Comparison of ENCODE assay signal across 8 cellular contexts in the genomic region with DNA sequence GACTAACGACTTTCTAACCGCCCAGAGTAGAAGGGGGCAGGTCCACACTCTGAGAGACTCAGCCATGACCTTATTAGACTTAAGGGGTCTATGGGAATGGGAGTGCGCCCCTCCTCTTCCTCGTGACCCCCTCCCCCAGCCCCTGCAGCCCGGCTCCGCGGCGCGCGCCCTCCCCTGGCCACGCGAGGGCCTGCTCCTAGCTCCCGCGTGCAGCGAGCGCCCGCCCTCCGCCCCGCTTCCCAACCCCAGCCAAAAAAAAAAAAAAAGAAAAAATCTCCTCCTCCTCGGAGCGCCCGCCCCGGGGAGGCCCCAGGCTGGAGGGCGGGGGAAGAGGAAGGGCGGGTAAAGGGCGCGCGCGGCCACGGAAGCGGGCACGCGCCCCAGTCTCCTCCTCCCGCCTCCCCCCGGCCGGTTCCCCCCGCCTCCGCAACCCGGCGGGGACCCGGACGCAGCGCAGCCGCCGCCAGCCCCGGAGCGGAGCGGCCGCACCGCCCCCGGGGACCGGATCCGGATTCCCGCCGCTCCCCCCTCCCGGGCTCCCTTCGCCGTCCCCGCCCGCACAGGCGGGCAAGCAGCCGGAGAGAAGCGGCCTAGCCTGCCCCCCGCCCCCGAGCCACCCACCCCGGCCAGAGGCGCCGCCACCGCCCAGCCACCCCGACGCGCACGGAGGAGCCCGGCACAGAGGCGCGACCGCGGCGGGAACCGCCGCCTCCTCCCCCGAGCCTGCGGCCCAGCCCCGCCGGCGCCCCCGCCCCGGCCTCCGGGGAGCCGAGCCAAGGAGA. TPM values are rescaled to one million over a fixed set of nuclear protein-coding genes. Genes with fewer than 3 reads are reported as not detected.
A peak's percentile ranks its signal among the peaks of the same experiment; 100 is the strongest.
DNase-seq lines count a peak whose midpoint lies in the region; ATAC-seq and TF ChIP-seq lines count a peak whose summit lies in the region.

No MANE protein-coding gene starts in this region.

- peaks cover 57% of the 10 kb centered on the region for H3K36me3 Mint-ChIP-seq in activated CD4-positive, alpha-beta T cell treated with anti-CD3 and anti-CD28 coated beads, Interleukin-2, amount 10 ng/mL, durations not matched to agents 7 days and 5 days (ENCODE audit: low read depth)
- H3K36me3 Mint-ChIP-seq in dendritic cell treated with granulocyte-macrophage colony-stimulating factor and Interleukin-4, amounts not matched to agents 40 ng/mL and 50 ng/mL, for 4 days (ENCODE audit: low read depth), result peaks cover 54% of the 10 kb centered on the region

- H3K27ac Mint-ChIP-seq in activated CD4-positive, alpha-beta T cell treated with anti-CD3 and anti-CD28 coated beads, Interleukin-2, amount 10 ng/mL, durations not matched to agents 7 days and 5 days, result peak overlapping the region; percentile 92
- H3K27ac Mint-ChIP-seq in dendritic cell treated with granulocyte-macrophage colony-stimulating factor and Interleukin-4, amounts not matched to agents 40 ng/mL and 50 ng/mL, for 4 days, result peak overlapping the region; percentile 66

- H3K4me3 ChIP-seq in liver (ENCODE audit: low read depth in 1 of 3, low read length in 3 of 3), result peak overlapping the region in 2 of 3 donors; percentile 59 to 93

- peak; percentile 34 for ATAC-seq in GM19025 (IDR thresholded peaks at IDR 0.05; ENCODE audit: low read depth, unreplicated experiment)
- peak; percentile 29 for ATAC-seq in HG03439 (IDR thresholded peaks at IDR 0.05; ENCODE audit: unreplicated experiment)

- H3K9me3 ChIP-seq in liver (ENCODE audit: control insufficient read depth in 4 of 4, low read length in 3 of 4), result no peaks in the 10 kb centered on the region

- H3K4me3 Mint-ChIP-seq in activated CD4-positive, alpha-beta T cell treated with anti-CD3 and anti-CD28 coated beads, Interleukin-2, amount 10 ng/mL, durations not matched to agents 7 days and 5 days, result peak overlapping the region; percentile 88
- H3K4me3 Mint-ChIP-seq in dendritic cell treated with granulocyte-macrophage colony-stimulating factor and Interleukin-4, amounts not matched to agents 40 ng/mL and 50 ng/mL, for 4 days, result peak overlapping the region; percentile 65

- no peaks in the 10 kb centered on the region for H3K27me3 ChIP-seq in liver (ENCODE audit: control insufficient read depth in 4 of 4, insufficient read depth in 4 of 4, low read length in 3 of 4)

- intact Hi-C loops in dendritic cell treated with granulocyte-macrophage colony-stimulating factor and Interleukin-4, amounts not matched to agents 40 ng/mL and 50 ng/mL, for 4 days (cut with micrococcal nuclease), result loop anchor here (1.0 to 5.0 kb wide), 4 partner anchors 8 to 129 kb away; a partner anchor contains a TSS

- peak overlapping the region; percentile 20 to 66 for H3K9ac ChIP-seq in liver (ENCODE audit: low read depth in 1 of 2, low read length in 2 of 2)

- H3K4me1 ChIP-seq in liver (ENCODE audit: control insufficient read depth in 4 of 4, insufficient read depth in 4 of 4, low read length in 3 of 4), result peaks cover 15 to 39% (median 33%) of the 10 kb centered on the region in 4 donors

- H3K36me3 ChIP-seq in liver (ENCODE audit: control insufficient read depth in 4 of 4, insufficient read depth in 3 of 4, low read depth in 1 of 4, low read length in 3 of 4), result peaks cover 11 to 29% (median 27%) of the 10 kb centered on the region in 4 donors

- CTCF ChIA-PET in activated CD4-positive, alpha-beta T cell treated with anti-CD3 and anti-CD28 coated beads, Interleukin-2, amount 10 ng/mL, durations not matched to agents 7 days and 5 days (lab: Charles Lee), result interaction anchor here (0.6 to 5.2 kb wide), 14 partner anchors 8 to 133 kb away, joined by 3 to 56 read pairs (median 4); a partner anchor contains a TSS

- H3K27me3 Mint-ChIP-seq in activated CD4-positive, alpha-beta T cell treated with anti-CD3 and anti-CD28 coated beads, Interleukin-2, amount 10 ng/mL, durations not matched to agents 7 days and 5 days, result no peaks in the 10 kb centered on the region
- peaks cover 3% of the 10 kb centered on the region for H3K27me3 Mint-ChIP-seq in dendritic cell treated with granulocyte-macrophage colony-stimulating factor and Interleukin-4, amounts not matched to agents 40 ng/mL and 50 ng/mL, for 4 days

- H3K27ac ChIP-seq in liver (ENCODE audit: low read depth in 1 of 2, low read length in 2 of 2), result peak overlapping the region; percentile 93 to 94

- TF ChIP-seq CTCF in liver (IDR thresholded peaks at IDR 0.05; ENCODE audit: low read depth, low read length, missing input control), result peak; percentile 59

- peak; percentile 95 for DNase-seq in AG08396 (ENCODE audit: low spot score)
- DNase-seq in NCI-H524 (lab: John Stamatoyannopoulos, UW), result peak; percentile 89 to 95
- peak; percentile 87 for DNase-seq in activated CD4-positive, alpha-beta T cell treated with anti-CD3 and anti-CD28 coated beads, Interleukin-2, amount 10 ng/mL, durations not matched to agents 7 days and 5 days
- peak; percentile 80 to 81 for DNase-seq in stimulated activated CD4-positive, alpha-beta T cell treated with anti-CD3 and anti-CD28 coated beads, Interleukin-2, amount 100 ng/mL, for 48 hours

- POLR2A ChIA-PET in activated CD4-positive, alpha-beta T cell treated with anti-CD3 and anti-CD28 coated beads, Interleukin-2, amount 10 ng/mL, durations not matched to agents 7 days and 5 days (lab: Charles Lee), result interaction anchor here (0.7 to 1.3 kb wide), 3 partner anchors 8 to 167 kb away, joined by 3 to 6 read pairs (median 4); no protein-coding TSS in a partner anchor

- WGBS in liver, result under 1% methylated on average over 89 of the region's 90 CpGs

- no peaks in the 10 kb centered on the region for H3K9me3 Mint-ChIP-seq in activated CD4-positive, alpha-beta T cell treated with anti-CD3 and anti-CD28 coated beads, Interleukin-2, amount 10 ng/mL, durations not matched to agents 7 days and 5 days
- H3K9me3 Mint-ChIP-seq in dendritic cell treated with granulocyte-macrophage colony-stimulating factor and Interleukin-4, amounts not matched to agents 40 ng/mL and 50 ng/mL, for 4 days, result peaks cover 16% of the 10 kb centered on the region

- peak; percentile 46 to 54 for TF ChIP-seq RAD21 in liver (IDR thresholded peaks at IDR 0.05)

- peaks cover 46% of the 10 kb centered on the region for H3K4me1 Mint-ChIP-seq in activated CD4-positive, alpha-beta T cell treated with anti-CD3 and anti-CD28 coated beads, Interleukin-2, amount 10 ng/mL, durations not matched to agents 7 days and 5 days
- H3K4me1 Mint-ChIP-seq in dendritic cell treated with granulocyte-macrophage colony-stimulating factor and Interleukin-4, amounts not matched to agents 40 ng/mL and 50 ng/mL, for 4 days (ENCODE audit: low read depth), result peaks cover 64% of the 10 kb centered on the region

TF ChIP-seq in liver, 16 proteins besides CTCF, POLR2A, EP300 and RAD21 (continues in another document):
- TF ChIP-seq HNF4A (conservative IDR thresholded peaks at IDR 0.05) (no peak), GABPA (IDR thresholded peaks at IDR 0.05 in 1 of 2, conservative IDR thresholded peaks at IDR 0.05 in 1 of 2) (peak in 1 of 2 donors; percentile 65), YY1 (IDR thresholded peaks at IDR 0.05) (no peak), SP1 (IDR thresholded peaks at IDR 0.05) (peak; percentile 31), RXRA (IDR thresholded peaks at IDR 0.05) (peak in 1 of 2 donors; percentile 21), NR2F2 (IDR thresholded peaks at IDR 0.05) (no peak)
- TF ChIP-seq, protein P1, sequence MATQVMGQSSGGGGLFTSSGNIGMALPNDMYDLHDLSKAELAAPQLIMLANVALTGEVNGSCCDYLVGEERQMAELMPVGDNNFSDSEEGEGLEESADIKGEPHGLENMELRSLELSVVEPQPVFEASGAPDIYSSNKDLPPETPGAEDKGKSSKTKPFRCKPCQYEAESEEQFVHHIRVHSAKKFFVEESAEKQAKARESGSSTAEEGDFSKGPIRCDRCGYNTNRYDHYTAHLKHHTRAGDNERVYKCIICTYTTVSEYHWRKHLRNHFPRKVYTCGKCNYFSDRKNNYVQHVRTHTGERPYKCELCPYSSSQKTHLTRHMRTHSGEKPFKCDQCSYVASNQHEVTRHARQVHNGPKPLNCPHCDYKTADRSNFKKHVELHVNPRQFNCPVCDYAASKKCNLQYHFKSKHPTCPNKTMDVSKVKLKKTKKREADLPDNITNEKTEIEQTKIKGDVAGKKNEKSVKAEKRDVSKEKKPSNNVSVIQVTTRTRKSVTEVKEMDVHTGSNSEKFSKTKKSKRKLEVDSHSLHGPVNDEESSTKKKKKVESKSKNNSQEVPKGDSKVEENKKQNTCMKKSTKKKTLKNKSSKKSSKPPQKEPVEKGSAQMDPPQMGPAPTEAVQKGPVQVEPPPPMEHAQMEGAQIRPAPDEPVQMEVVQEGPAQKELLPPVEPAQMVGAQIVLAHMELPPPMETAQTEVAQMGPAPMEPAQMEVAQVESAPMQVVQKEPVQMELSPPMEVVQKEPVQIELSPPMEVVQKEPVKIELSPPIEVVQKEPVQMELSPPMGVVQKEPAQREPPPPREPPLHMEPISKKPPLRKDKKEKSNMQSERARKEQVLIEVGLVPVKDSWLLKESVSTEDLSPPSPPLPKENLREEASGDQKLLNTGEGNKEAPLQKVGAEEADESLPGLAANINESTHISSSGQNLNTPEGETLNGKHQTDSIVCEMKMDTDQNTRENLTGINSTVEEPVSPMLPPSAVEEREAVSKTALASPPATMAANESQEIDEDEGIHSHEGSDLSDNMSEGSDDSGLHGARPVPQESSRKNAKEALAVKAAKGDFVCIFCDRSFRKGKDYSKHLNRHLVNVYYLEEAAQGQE (IDR thresholded peaks at IDR 0.05), result peak; percentile 32

RNA-seq across cellular contexts. Expression of a gene that starts 0.9 kb away (rescaled TPM):
- total RNA-seq in activated CD4-positive, alpha-beta T cell treated with anti-CD3 and anti-CD28 coated beads, Interleukin-2, amount 10 ng/mL, durations not matched to agents 7 days and 5 days, result 100 to 1,000 TPM; 186 to 195 TPM
- 10 to 100 TPM; 27.2 to 39.6 TPM for total RNA-seq in liver
- polyA plus RNA-seq in liver, result 10 to 100 TPM; 12.5 to 20.6 TPM

RNA-seq across cellular contexts. Expression of a gene that starts 18.9 kb away (rescaled TPM):
- 100 to 1,000 TPM; 110 to 112 TPM for total RNA-seq in activated CD4-positive, alpha-beta T cell treated with anti-CD3 and anti-CD28 coated beads, Interleukin-2, amount 10 ng/mL, durations not matched to agents 7 days and 5 days
- total RNA-seq in liver, result 10 to 100 TPM; 13.8 to 20.9 TPM
- 10 to 100 TPM in 1 of 2 donors, 1 to 10 TPM in 1; 5.1 to 15.7 TPM for polyA plus RNA-seq in liver

RNA-seq across cellular contexts. Expression of a gene that starts 31.8 kb away (rescaled TPM):
- total RNA-seq in activated CD4-positive, alpha-beta T cell treated with anti-CD3 and anti-CD28 coated beads, Interleukin-2, amount 10 ng/mL, durations not matched to agents 7 days and 5 days, result 10 to 100 TPM; 36.6 to 37.1 TPM
- total RNA-seq in liver, result 10 to 100 TPM; 12.2 to 14.7 TPM
- 10 to 100 TPM; 13.3 to 18.8 TPM for polyA plus RNA-seq in liver

RNA-seq across cellular contexts. Expression of a gene that starts 48.0 kb away (rescaled TPM):
- total RNA-seq in activated CD4-positive, alpha-beta T cell treated with anti-CD3 and anti-CD28 coated beads, Interleukin-2, amount 10 ng/mL, durations not matched to agents 7 days and 5 days, result under 1 TPM in 1 of 2 experiments, not detected in 1; 0.30 TPM
- under 1 TPM in 1 of 2 donors, not detected in 1; 0.37 TPM for total RNA-seq in liver
- under 1 TPM; 0.02 to 0.08 TPM for polyA plus RNA-seq in liver

RNA-seq across cellular contexts. Expression of a gene that starts 49.4 kb away (rescaled TPM):
- not detected for total RNA-seq in activated CD4-positive, alpha-beta T cell treated with anti-CD3 and anti-CD28 coated beads, Interleukin-2, amount 10 ng/mL, durations not matched to agents 7 days and 5 days
- total RNA-seq in liver, result 1,000 to 10,000 TPM in 1 of 2 donors, not detected in 1; 1,478 TPM
- polyA plus RNA-seq in liver, result under 1 TPM in 1 of 2 donors, not detected in 1; 0.14 TPM

Comparison
In these comparisons a context has a peak if more than half of its experiments do, and no peak if none do; other contexts are left out.
1. Peak in every context shown above with its lines: DNase-seq, ATAC-seq, H3K4me3 ChIP-seq and H3K27ac ChIP-seq.
2. RNA of a gene that starts 0.9 kb away (total RNA-seq): 186 to 195 TPM in activated CD4-positive, alpha-beta T cell treated with anti-CD3 and anti-CD28 coated beads, Interleukin-2, amount 10 ng/mL, durations not matched to agents 7 days and 5 days; 27.2 to 39.6 TPM in liver; every median in the first group is over 4 times any median in the second.
3. RNA of a gene that starts 18.9 kb away (total RNA-seq): 110 to 112 TPM in activated CD4-positive, alpha-beta T cell treated with anti-CD3 and anti-CD28 coated beads, Interleukin-2, amount 10 ng/mL, durations not matched to agents 7 days and 5 days; 13.8 to 20.9 TPM in liver; every median in the first group is over 4 times any median in the second.